In the genomic region with DNA sequence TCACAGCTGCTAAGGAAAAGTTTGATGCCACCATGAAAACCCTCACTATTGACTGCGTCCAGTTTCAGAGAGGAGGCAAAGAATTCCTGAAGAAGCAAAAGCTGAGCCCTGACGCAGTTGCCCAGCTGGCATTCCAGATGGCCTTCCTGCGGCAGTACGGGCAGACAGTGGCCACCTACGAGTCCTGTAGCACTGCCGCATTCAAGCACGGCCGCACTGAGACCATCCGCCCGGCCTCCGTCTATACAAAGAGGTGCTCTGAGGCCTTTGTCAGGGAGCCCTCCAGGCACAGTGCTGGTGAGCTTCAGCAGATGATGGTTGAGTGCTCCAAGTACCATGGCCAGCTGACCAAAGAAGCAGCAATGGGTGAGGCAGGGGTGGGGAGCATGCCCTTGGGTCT, we compare ENCODE assay signal across 22 cellular contexts.
"Had no signal": no experiment of that assay in that cellular context is flagged by ENCODE, and none has a peak within 500 bp of the region (broad histone marks: within the 10 kb centered on the region; RNA-seq: fewer than 3 reads in every experiment).

No MANE protein-coding gene starts in this region.

- H3K27ac ChIP-seq: esophagus muscularis mucosa, foreskin keratinocyte, gastroesophageal sphincter, heart left ventricle, hepatocyte, left lung, lower lobe of right lung had no signal

- H3K9me3 ChIP-seq: gastroesophageal sphincter had no signal

- H3K4me1 Mint-ChIP-seq: immature natural killer cell, mesothelial cell of epicardium had no signal

- H3K79me2 ChIP-seq: hepatocyte had no signal

- H3K4me3 ChIP-seq: esophagus muscularis mucosa, gastroesophageal sphincter, heart left ventricle, hepatocyte, left lung, lower lobe of right lung, mucosa of descending colon had no signal

- H3K4me1 ChIP-seq: esophagus muscularis mucosa, foreskin keratinocyte, gastroesophageal sphincter, left lung, lower lobe of right lung had no signal

- DNase-seq: cortex of kidney; effector CD4-positive, alpha-beta T cell; effector memory CD4-positive, alpha-beta T cell; foreskin keratinocyte; heart left ventricle; hypothalamus; immature natural killer cell; islet precursor cell; kidney; kidney glomerular epithelial cell; left colon; left lung; left ventricle myocardium superior; lower lobe of right lung; mesenchymal stem cell; mucosa of descending colon; naive B cell had no signal

- ATAC-seq: foreskin keratinocyte, gastroesophageal sphincter, left colon, left lung, left ventricle myocardium superior, lower lobe of right lung, mucosa of descending colon had no signal

- H3K27me3 ChIP-seq: esophagus muscularis mucosa, foreskin keratinocyte, gastroesophageal sphincter, heart left ventricle, hepatocyte, left lung had no signal

- H3K4me3 Mint-ChIP-seq: dendritic cell treated with granulocyte-macrophage colony-stimulating factor and Interleukin-4, amounts not matched to agents 40 ng/mL and 50 ng/mL, for 4 days; immature natural killer cell; mesothelial cell of epicardium had no signal

- H3K27ac Mint-ChIP-seq: dendritic cell treated with granulocyte-macrophage colony-stimulating factor and Interleukin-4, amounts not matched to agents 40 ng/mL and 50 ng/mL, for 4 days; immature natural killer cell; mesothelial cell of epicardium had no signal

- H3K27me3 Mint-ChIP-seq: dendritic cell treated with granulocyte-macrophage colony-stimulating factor and Interleukin-4, amounts not matched to agents 40 ng/mL and 50 ng/mL, for 4 days; naive B cell had no signal

- H2AFZ ChIP-seq: hepatocyte had no signal

- H3K4me2 ChIP-seq: hepatocyte had no signal
